ENCODE assay signal across 9 cellular contexts in the genomic region with DNA sequence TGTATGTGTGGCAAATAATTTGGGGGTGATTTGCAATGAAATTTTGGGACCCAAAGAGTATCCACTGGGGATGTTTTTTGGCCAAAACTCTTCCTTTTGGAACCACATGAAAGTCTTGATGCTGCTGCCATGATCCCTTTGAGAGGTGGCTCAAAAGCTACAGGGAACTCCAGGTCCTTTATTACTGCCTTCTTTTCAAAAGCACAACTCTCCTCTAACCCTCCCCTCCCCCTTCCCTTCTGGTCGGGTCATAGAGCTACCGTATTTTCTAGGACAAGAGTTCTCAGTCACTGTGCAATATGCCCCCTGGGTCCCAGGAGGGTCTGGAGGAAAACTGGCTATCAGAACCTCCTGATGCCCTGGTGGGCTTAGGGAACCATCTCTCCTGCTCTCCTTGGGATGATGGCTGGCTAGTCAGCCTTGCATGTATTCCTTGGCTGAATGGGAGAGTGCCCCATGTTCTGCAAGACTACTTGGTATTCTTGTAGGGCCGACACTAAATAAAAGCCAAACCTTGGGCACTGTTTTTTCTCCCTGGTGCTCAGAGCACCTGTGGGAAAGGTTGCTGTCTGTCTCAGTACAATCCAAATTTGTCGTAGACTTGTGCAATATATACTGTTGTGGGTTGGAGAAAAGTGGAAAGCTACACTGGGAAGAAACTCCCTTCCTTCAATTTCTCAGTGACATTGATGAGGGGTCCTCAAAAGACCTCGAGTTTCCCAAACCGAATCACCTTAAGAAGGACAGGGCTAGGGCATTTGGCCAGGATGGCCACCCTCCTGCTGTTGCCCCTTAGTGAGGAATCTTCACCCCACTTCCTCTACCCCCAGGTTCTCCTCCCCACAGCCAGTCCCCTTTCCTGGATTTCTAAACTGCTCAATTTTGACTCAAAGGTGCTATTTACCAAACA. TPM values are rescaled to one million over a fixed set of nuclear protein-coding genes. Genes with fewer than 3 reads are reported as not detected.
DNase-seq lines count a peak whose midpoint lies in the region; ATAC-seq and TF ChIP-seq lines count a peak whose summit lies in the region.
"Had no signal": no experiment of that assay in that cellular context is flagged by ENCODE, and none has a peak within 500 bp of the region (broad histone marks: within the 10 kb centered on the region; RNA-seq: fewer than 3 reads in every experiment).

No MANE protein-coding gene starts in this region.

- H3K9ac ChIP-seq in endodermal cell (ENCODE audit: extremely low read depth, low read length, poor library complexity, severe bottlenecking): peak overlapping the region; percentile 29

- peaks cover 50% of the 10 kb centered on the region for H3K27me3 Mint-ChIP-seq in endodermal cell (ENCODE audit: insufficient read depth)

- no peak overlapping the region for H2AFZ ChIP-seq in OCI-LY7 (ENCODE audit: low read length)

- peaks cover 62% of the 10 kb centered on the region for H3K4me1 Mint-ChIP-seq in endodermal cell

- H3K27me3 ChIP-seq in endodermal cell (ENCODE audit: control insufficient read depth, insufficient read depth, low read length, poor library complexity, severe bottlenecking) (peaks cover 14% of the 10 kb centered on the region), ovary (no peaks in the 10 kb centered on the region)

- H3K36me3 Mint-ChIP-seq in endodermal cell (ENCODE audit: low read depth): peaks cover 23% of the 10 kb centered on the region

- H3K4me3 ChIP-seq in OCI-LY7 (ENCODE audit: low read depth, low read length, poor library complexity, severe bottlenecking) (peak overlapping the region; percentile 96), endodermal cell (ENCODE audit: low read length) (peak overlapping the region; percentile 98), ovary (peak overlapping the region; percentile 79)

- peak overlapping the region; percentile 98 for H3K4me2 ChIP-seq in OCI-LY7 (ENCODE audit: low read length)

- 51 to 53% methylated on average over 4 to 6 of the region's 6 CpGs for WGBS in endodermal cell (ENCODE audit: insufficient coverage in 1 of 2, insufficient read length in 1 of 2), 2 experiments
- 60 to 77% (median 66%) methylated on average over 6 of the region's 6 CpGs for WGBS in ovary, 3 donors

- CTCF ChIA-PET in OCI-LY7 (lab: Charles Lee; ENCODE audit: unreplicated experiment): interaction anchor here (1.0 to 4.3 kb wide), 5 partner anchors 10 to 34 kb away, joined by 4 to 23 read pairs (median 5); no protein-coding TSS in a partner anchor

- peak; percentile 51 for DNase-seq in ELF-1 (ENCODE audit: low read depth, low spot score)
- no peak for DNase-seq in OCI-LY7 (ENCODE audit: low spot score)
- no peak for DNase-seq in endodermal cell
- peak in 1 of 5 donors; percentile 21 for DNase-seq in ovary
- no peak for DNase-seq in NCI-H2196 treated with DMSO at 0.1 percent for 48 hours (lab: John Stamatoyannopoulos, UW; ENCODE audit: unreplicated experiment)
- no peak for DNase-seq in iPS-NIHi7 (ENCODE audit: extremely low spot score)
- no peak for DNase-seq in SIG-M5 (lab: John Stamatoyannopoulos, UW)
- DNase-seq: NCI-H1436 treated with DMSO at 0.1 percent for 48 hours had no signal

- no peak for TF ChIP-seq EP300 in ovary (IDR thresholded peaks at IDR 0.05)

- H3K27ac ChIP-seq in OCI-LY7 (ENCODE audit: low read depth, low read length, poor library complexity, severe bottlenecking): peak overlapping the region; percentile 98
- no peak overlapping the region for H3K27ac ChIP-seq in endodermal cell (ENCODE audit: low read depth, low read length)
- H3K27ac ChIP-seq in ovary: peak overlapping the region in 1 of 2 donors; percentile 99

- H3K4me3 Mint-ChIP-seq in endodermal cell: peak overlapping the region; percentile 90

- H3K79me2 ChIP-seq in OCI-LY7 (ENCODE audit: insufficient read depth, low read depth, low read length): peaks cover 85% of the 10 kb centered on the region

- no TSS peak for BruUV-seq in OCI-LY7 (replicated peaks; lab: Mats Ljungman, UMichigan)

- H3K4me1 ChIP-seq in OCI-LY7 (ENCODE audit: insufficient read depth, low read length, poor library complexity, severe bottlenecking) (peaks cover 63% of the 10 kb centered on the region), endodermal cell (ENCODE audit: control insufficient read depth, insufficient read depth, low read length) (peaks cover 12% of the 10 kb centered on the region), ovary (ENCODE audit: insufficient read depth) (peaks cover 12% of the 10 kb centered on the region)

- POLR2A ChIA-PET in OCI-LY7 (lab: Charles Lee): interaction anchor here (0.9 to 9.7 kb wide), 10 partner anchors 8 to 37 kb away, joined by 3 to 309 read pairs (median 8); no protein-coding TSS in a partner anchor

- no peaks in the 10 kb centered on the region for H3K9me2 ChIP-seq in OCI-LY7 (ENCODE audit: insufficient read depth, low read length)

- H4K20me1 ChIP-seq in OCI-LY7 (ENCODE audit: insufficient read depth, low read length): peaks cover 33% of the 10 kb centered on the region

- no peaks in the 10 kb centered on the region for H3K9me3 Mint-ChIP-seq in endodermal cell

- peak overlapping the region; percentile 56 for H3K27ac Mint-ChIP-seq in endodermal cell

- TF ChIP-seq CTCF in OCI-LY7 (conservative IDR thresholded peaks at IDR 0.05; ENCODE audit: low read length) (0 out of 2 replicates have a peak, but pooled peaks have one; percentile 0), endodermal cell (conservative IDR thresholded peaks at IDR 0.05) (no peak), ovary (IDR thresholded peaks at IDR 0.05) (no peak)

- intact Hi-C loops in OCI-LY7 (cut with micrococcal nuclease; ENCODE audit: unreplicated experiment): no loop called here
- intact Hi-C loops in ovary (cut with DNase I): loop anchor here in 2 of 4 donors (5.0 kb wide), 1 partner anchor 36 kb away; no protein-coding TSS in a partner anchor

- TF ChIP-seq POLR2A in ovary (IDR thresholded peaks at IDR 0.05): peak; percentile 29

- H3K9me3 ChIP-seq in OCI-LY7 (ENCODE audit: low read length): no peaks in the 10 kb centered on the region
- H3K9me3 ChIP-seq in endodermal cell (ENCODE audit: control insufficient read depth, low read length): no peaks in the 10 kb centered on the region
- no peaks in the 10 kb centered on the region for H3K9me3 ChIP-seq in ovary

- H3K36me3 ChIP-seq in OCI-LY7 (ENCODE audit: insufficient read depth, low read length): peaks cover 74% of the 10 kb centered on the region
- peaks cover 17% of the 10 kb centered on the region for H3K36me3 ChIP-seq in endodermal cell (ENCODE audit: control insufficient read depth, insufficient read depth, low read length)
- H3K36me3 ChIP-seq in ovary: no peaks in the 10 kb centered on the region

- no peak for ATAC-seq in HG03460 (IDR thresholded peaks at IDR 0.05; ENCODE audit: unreplicated experiment)

RNA-seq across cellular contexts. Expression of gene BTG2, which starts 3.1 kb away (rescaled TPM):
- 146 and 156 TPM in 2 replicates for total RNA-seq in OCI-LY7 (2014; rRNA removed; shearing (Covaris generic))
- 99.5 and 102 TPM in 2 replicates for total RNA-seq in OCI-LY7 (2022)
- 10 to 100 TPM; 49.8 to 54.6 TPM for total RNA-seq in endodermal cell
- 73.2 TPM for polyA plus RNA-seq in endodermal cell (2013, experiment 1 of 2)
- polyA plus RNA-seq in endodermal cell (2013, experiment 2 of 2): 77.5 TPM
- 100 to 1,000 TPM; 124 to 395 (median 220) TPM for total RNA-seq in ovary
- polyA plus RNA-seq in ovary: 100 to 1,000 TPM; 113 to 167 TPM

RNA-seq across cellular contexts. Expression of gene FMOD, which starts 42.5 kb away (rescaled TPM):
- total RNA-seq in OCI-LY7 (2014; rRNA removed; shearing (Covaris generic)): 0.05 TPM in 1 of 2 replicates, not detected in the other
- total RNA-seq in OCI-LY7 (2022) (not detected in 2 replicates), endodermal cell (1 to 10 TPM; 2.9 to 4.8 TPM), ovary (100 to 1,000 TPM; 110 to 158 (median 137) TPM)
- 2.4 TPM for polyA plus RNA-seq in endodermal cell (2013, experiment 1 of 2)
- polyA plus RNA-seq in endodermal cell (2013, experiment 2 of 2): 1.4 TPM
- polyA plus RNA-seq in ovary: 100 to 1,000 TPM; 116 to 175 TPM

Comparison
In these comparisons a context has a peak if more than half of its experiments do, and no peak if none do; other contexts are left out.
1. RNA of gene FMOD, which starts 42.5 kb away (total RNA-seq): 110 to 158 TPM in ovary; 2.9 to 4.8 TPM in endodermal cell and 0.05 TPM in OCI-LY7; every median in the first group is over 10 times any median in the second.
2. Peak in every context shown above with its lines, with median percentiles within 50 percentile points of each other: H3K4me3 ChIP-seq.